Comparison of ENCODE assay signal across 8 cellular contexts in genomic region chr21:43866233-43866632, GRCh38. TPM values are rescaled to one million over a fixed set of nuclear protein-coding genes. Genes with fewer than 3 reads are reported as not detected.
DNase-seq lines count a peak whose midpoint lies in the region; ATAC-seq and FAIRE-seq lines count a peak whose summit lies in the region.

No MANE protein-coding gene starts in this region.

- H3K27ac ChIP-seq in BLaER1 treated with 17β-estradiol and CSF1 and Interleukin-3, amounts not matched to agents 10 nM and 100 nM, result peak overlapping the region in 9 of 11 experiments; percentile 84 to 88 (median 86); a peak in 15 of 22 replicates
- peak overlapping the region; percentile 84 for H3K27ac ChIP-seq in effector memory CD4-positive, alpha-beta T cell (ENCODE audit: insufficient read depth, low read length, poor library complexity, severe bottlenecking)
- H3K27ac ChIP-seq in mesodermal cell (ENCODE audit: low read depth, low read length, severe bottlenecking), result no peak overlapping the region

- H3K36me3 Mint-ChIP-seq in stimulated activated memory B cell treated with anti-CD40 and anti-IgM and Interleukin-4, amounts not matched to agents 10 μg/mL and 1 μg/mL and 100 μg/mL, for 72 hours, result peaks cover 23% of the 10 kb centered on the region

- peak overlapping the region; percentile 86 to 96 (median 89); a peak in 21 of 22 replicates for H3K9ac ChIP-seq in BLaER1 treated with 17β-estradiol and CSF1 and Interleukin-3, amounts not matched to agents 10 nM and 100 nM

- ATAC-seq in stimulated activated memory B cell treated with anti-CD40 and anti-IgM and Interleukin-4, amounts not matched to agents 10 μg/mL and 1 μg/mL and 100 μg/mL, for 72 hours, result no peak
- ATAC-seq in HG02571 (IDR thresholded peaks at IDR 0.05; ENCODE audit: unreplicated experiment), result no peak
- ATAC-seq in HG03571 (IDR thresholded peaks at IDR 0.05; ENCODE audit: unreplicated experiment), result no peak

- H4K20me1 ChIP-seq in BLaER1 treated with 17β-estradiol and CSF1 and Interleukin-3, amounts not matched to agents 10 nM and 100 nM, result peaks cover 21 to 50% (median 47%) of the 10 kb centered on the region in 11 experiments; a peak in 20 of 22 replicates

- peak overlapping the region; percentile 77 to 91 (median 84) for H3K4me2 ChIP-seq in BLaER1 treated with 17β-estradiol and CSF1 and Interleukin-3, amounts not matched to agents 10 nM and 100 nM

- peak overlapping the region; percentile 74 for H3K4me3 Mint-ChIP-seq in stimulated activated memory B cell treated with anti-CD40 and anti-IgM and Interleukin-4, amounts not matched to agents 10 μg/mL and 1 μg/mL and 100 μg/mL, for 72 hours

- peaks cover 0 to 28% (median 4%) of the 10 kb centered on the region in 11 experiments; a peak in 10 of 22 replicates for H3K36me3 ChIP-seq in BLaER1 treated with 17β-estradiol and CSF1 and Interleukin-3, amounts not matched to agents 10 nM and 100 nM
- H3K36me3 ChIP-seq in effector memory CD4-positive, alpha-beta T cell (ENCODE audit: control insufficient read depth, insufficient read depth, low read length), result no peaks in the 10 kb centered on the region
- H3K36me3 ChIP-seq in mesodermal cell (ENCODE audit: control insufficient read depth, insufficient read depth, low read length), result no peaks in the 10 kb centered on the region

- H3K27me3 ChIP-seq in BLaER1 treated with 17β-estradiol and CSF1 and Interleukin-3, amounts not matched to agents 10 nM and 100 nM, result peaks cover 17 to 72% (median 64%) of the 10 kb centered on the region in 11 experiments
- no peaks in the 10 kb centered on the region for H3K27me3 ChIP-seq in effector memory CD4-positive, alpha-beta T cell (replicated peaks; ENCODE audit: control insufficient read depth, insufficient read depth, low read length, poor library complexity, severe bottlenecking)

- H3K4me1 ChIP-seq in BLaER1 treated with 17β-estradiol and CSF1 and Interleukin-3, amounts not matched to agents 10 nM and 100 nM, result peaks cover 6 to 25% (median 19%) of the 10 kb centered on the region in 10 experiments
- H3K4me1 ChIP-seq in effector memory CD4-positive, alpha-beta T cell (ENCODE audit: control insufficient read depth, insufficient read depth, low read length, poor library complexity, severe bottlenecking), result peaks cover 23% of the 10 kb centered on the region
- no peaks in the 10 kb centered on the region for H3K4me1 ChIP-seq in mesodermal cell (ENCODE audit: control insufficient read depth, insufficient read depth, low read length, poor library complexity, severe bottlenecking)

- peaks cover 45% of the 10 kb centered on the region for H3K4me1 Mint-ChIP-seq in stimulated activated memory B cell treated with anti-CD40 and anti-IgM and Interleukin-4, amounts not matched to agents 10 μg/mL and 1 μg/mL and 100 μg/mL, for 72 hours

- peak overlapping the region; percentile 87 for H3K27ac Mint-ChIP-seq in stimulated activated memory B cell treated with anti-CD40 and anti-IgM and Interleukin-4, amounts not matched to agents 10 μg/mL and 1 μg/mL and 100 μg/mL, for 72 hours

- H3K4me3 ChIP-seq in BLaER1 treated with 17β-estradiol and CSF1 and Interleukin-3, amounts not matched to agents 10 nM and 100 nM, result peak overlapping the region; percentile 74 to 95 (median 82)
- H3K4me3 ChIP-seq in effector memory CD4-positive, alpha-beta T cell (ENCODE audit: insufficient read depth, low read depth, low read length, poor library complexity, severe bottlenecking), result peak overlapping the region; percentile 76
- peak overlapping the region; percentile 53 for H3K4me3 ChIP-seq in mesodermal cell (ENCODE audit: extremely low read depth, insufficient read depth, low read length, poor library complexity, severe bottlenecking)

- 25 to 42% methylated on average over 13 to 15 of the region's 16 CpGs for WGBS in mesodermal cell (ENCODE audit: insufficient coverage in 2 of 2), 2 experiments

- H3K9me3 Mint-ChIP-seq in stimulated activated memory B cell treated with anti-CD40 and anti-IgM and Interleukin-4, amounts not matched to agents 10 μg/mL and 1 μg/mL and 100 μg/mL, for 72 hours, result no peaks in the 10 kb centered on the region

- H3K27me3 Mint-ChIP-seq in stimulated activated memory B cell treated with anti-CD40 and anti-IgM and Interleukin-4, amounts not matched to agents 10 μg/mL and 1 μg/mL and 100 μg/mL, for 72 hours, result no peaks in the 10 kb centered on the region

- no peak for DNase-seq in HTR-8/SVneo (ENCODE audit: insufficient read length, low spot score)
- DNase-seq in activated CD4-positive, CD25-positive, alpha-beta regulatory T cell treated with anti-CD3 and anti-CD28 coated beads, Interleukin-2, amount 50 U/mL, for 72 hours, result peak; percentile 41
- DNase-seq in effector memory CD4-positive, alpha-beta T cell, result peak in 2 of 3 donors; percentile 11 to 22

- H3K9me3 ChIP-seq in BLaER1 treated with 17β-estradiol and CSF1 and Interleukin-3, amounts not matched to agents 10 nM and 100 nM (replicated peaks in 1 of 11), result no peaks in the 10 kb centered on the region
- H3K9me3 ChIP-seq in effector memory CD4-positive, alpha-beta T cell (ENCODE audit: control insufficient read depth, low read length), result no peaks in the 10 kb centered on the region
- H3K9me3 ChIP-seq in mesodermal cell (ENCODE audit: control insufficient read depth, low read length), result no peaks in the 10 kb centered on the region

- peak; percentile 38 for FAIRE-seq in HTR-8/SVneo (lab: Jason Lieb, UNC)

RNA-seq across cellular contexts. Expression of gene AGPAT3, which starts 1.2 kb away (rescaled TPM):
- polyA plus RNA-seq in mesodermal cell (2013, experiment 1 of 2), result 12.9 TPM
- polyA plus RNA-seq in mesodermal cell (2013, experiment 2 of 2), result 13.6 TPM
